ENCODE assay signal across 8 cellular contexts in genomic region chr7:107891619-107892366, GRCh38.
DNase-seq lines count a peak whose midpoint lies in the region; ATAC-seq and TF ChIP-seq lines count a peak whose summit lies in the region.

No MANE protein-coding gene starts in this region.

- H3K4me3 ChIP-seq in OCI-LY1 (ENCODE audit: low read depth, low read length, poor library complexity, severe bottlenecking): peak overlapping the region; percentile 75
- peak overlapping the region; percentile 89 for H3K4me3 ChIP-seq in choroid plexus epithelial cell (ENCODE audit: low read depth, low read length)
- H3K4me3 ChIP-seq in muscle layer of duodenum (ENCODE audit: low read depth in 1 of 2, low read length in 2 of 2): peak overlapping the region; percentile 76 to 95

- H3K9me3 ChIP-seq in OCI-LY1 (ENCODE audit: low read length) (no peaks in the 10 kb centered on the region), muscle layer of duodenum (ENCODE audit: control insufficient read depth in 1 of 2, low read length in 2 of 2) (no peaks in the 10 kb centered on the region)

- peak overlapping the region; percentile 76 for H3K9ac ChIP-seq in OCI-LY1 (ENCODE audit: low read length)

- no peak overlapping the region for H2AFZ ChIP-seq in OCI-LY1 (ENCODE audit: low read length)

- DNase-seq in activated CD4-positive, CD25-positive, alpha-beta regulatory T cell treated with anti-CD3 and anti-CD28 coated beads, Interleukin-2, amount 50 U/mL, for 72 hours: no peak
- DNase-seq in HCEC 1CT (peak; percentile 15), choroid plexus epithelial cell (ENCODE audit: low read depth) (peak; percentile 43), OCI-M2 (lab: John Stamatoyannopoulos, UW; ENCODE audit: unreplicated experiment) (no peak), NCI-H187 treated with DMSO at 0.1 percent for 48 hours (lab: John Stamatoyannopoulos, UW) (no peak)

- peak overlapping the region; percentile 93 for H3K4me2 ChIP-seq in OCI-LY1 (ENCODE audit: low read length)

- H3K36me3 ChIP-seq in OCI-LY1 (ENCODE audit: insufficient read depth, low read length): peaks cover 40% of the 10 kb centered on the region
- peaks cover 4 to 19% of the 10 kb centered on the region in 2 donors for H3K36me3 ChIP-seq in muscle layer of duodenum (ENCODE audit: control insufficient read depth in 1 of 2, insufficient read depth in 2 of 2, low read length in 2 of 2)

- H3K9me2 ChIP-seq in OCI-LY1 (ENCODE audit: low read depth, low read length): no peaks in the 10 kb centered on the region

- H3K27ac ChIP-seq in OCI-LY1 (ENCODE audit: low read depth, low read length, poor library complexity, severe bottlenecking) (peak overlapping the region; percentile 33), muscle layer of duodenum (ENCODE audit: low read length) (peak overlapping the region; percentile 97)

- ATAC-seq in activated CD4-positive, CD25-positive, alpha-beta regulatory T cell treated with anti-CD3 and anti-CD28 coated beads, Interleukin-2, amount 50 U/mL, for 24 hours: peak; percentile 21 to 30

- TF ChIP-seq CTCF in OCI-LY1 (IDR thresholded peaks at IDR 0.05; ENCODE audit: low read length): no peak
- no peak for TF ChIP-seq CTCF in choroid plexus epithelial cell (conservative IDR thresholded peaks at IDR 0.05; ENCODE audit: low read depth, low read length)

- H3K27me3 ChIP-seq in OCI-LY1 (ENCODE audit: insufficient read depth, low read length) (no peaks in the 10 kb centered on the region), muscle layer of duodenum (ENCODE audit: low read depth, low read length) (no peaks in the 10 kb centered on the region)

- H3K4me1 ChIP-seq in OCI-LY1 (ENCODE audit: insufficient read depth, low read length, severe bottlenecking) (peaks cover 36% of the 10 kb centered on the region), muscle layer of duodenum (ENCODE audit: control insufficient read depth in 1 of 2, insufficient read depth in 2 of 2, low read length in 2 of 2) (peaks cover 10 to 38% of the 10 kb centered on the region in 2 donors)

- no peaks in the 10 kb centered on the region for H4K20me1 ChIP-seq in OCI-LY1 (ENCODE audit: insufficient read depth, low read length)

- peaks cover 53% of the 10 kb centered on the region for H3K79me2 ChIP-seq in OCI-LY1 (ENCODE audit: insufficient read depth, low read length)

- H3F3A ChIP-seq in OCI-LY1 (ENCODE audit: insufficient read depth, low read length): no peaks in the 10 kb centered on the region

Comparison
In these comparisons a context has a peak if more than half of its experiments do, and no peak if none do; other contexts are left out.
1. DNase-seq: peak in HCEC 1CT (single experiment) and choroid plexus epithelial cell (single experiment); none in activated CD4-positive, CD25-positive, alpha-beta regulatory T cell treated with anti-CD3 and anti-CD28 coated beads, Interleukin-2, amount 50 U/mL, for 72 hours (single experiment), OCI-M2 (single experiment) and NCI-H187 treated with DMSO at 0.1 percent for 48 hours (single experiment).
2. Peak in every context shown above with its lines, with median percentiles within 50 percentile points of each other: H3K4me3 ChIP-seq.